In genomic region chr2:197804758-197805597, GRCh38 we compare ENCODE assay signal across 8 cellular contexts. TPM values are rescaled to one million over a fixed set of nuclear protein-coding genes. Genes with fewer than 3 reads are reported as not detected.
DNase-seq lines count a peak whose midpoint lies in the region; ATAC-seq and TF ChIP-seq lines count a peak whose summit lies in the region.
"Had no signal": no experiment of that assay in that cellular context is flagged by ENCODE, and none has a peak within 500 bp of the region (broad histone marks: within the 10 kb centered on the region; RNA-seq: fewer than 3 reads in every experiment).

No MANE protein-coding gene starts in this region.

- peak overlapping the region; percentile 85 to 92 for H3K4me3 ChIP-seq in SK-N-SH (ENCODE audit: low read depth in 2 of 2, low read length in 1 of 2)

- TF ChIP-seq RAD21 in SK-N-SH (IDR thresholded peaks at IDR 0.05; ENCODE audit: low read length), result no peak

- H3K36me3 Mint-ChIP-seq in MCF 10A (ENCODE audit: insufficient read depth, unreplicated experiment) (no peaks in the 10 kb centered on the region), immature natural killer cell (no peaks in the 10 kb centered on the region)

- no peaks in the 10 kb centered on the region for H3K9me2 ChIP-seq in SK-N-SH

- H3K27me3 ChIP-seq in SK-N-SH (ENCODE audit: insufficient read depth), result no peaks in the 10 kb centered on the region

- H3K9me3 Mint-ChIP-seq in MCF 10A (ENCODE audit: unreplicated experiment) (no peaks in the 10 kb centered on the region), immature natural killer cell (peaks cover 0 to 5% (median 0%) of the 10 kb centered on the region in 6 donors)

- TF ChIP-seq CTCF in SK-N-SH (IDR thresholded peaks at IDR 0.05) (no peak; the same call in 1 of the 2 replicates), MCF 10A (IDR thresholded peaks at IDR 0.05; ENCODE audit: unreplicated experiment) (no peak)

- 2% methylated on average over 8 of the region's 90 CpGs for WGBS in SK-N-SH (ENCODE audit: low lambda C conversion rate)

- H3K27ac ChIP-seq in SK-N-SH (ENCODE audit: low read depth in 2 of 2, low read length in 1 of 2), result peak overlapping the region in 1 of 2 experiments; percentile 51; a peak in 2 of 4 replicates

- H2AFZ ChIP-seq in SK-N-SH (ENCODE audit: low read depth), result peak overlapping the region; percentile 75

- CTCF ChIA-PET in SK-N-SH (lab: Yijun Ruan, JAX) (interaction anchor here (0.6 to 1.8 kb wide), 20 partner anchors 8 to 492 kb away, joined by 3 to 24 read pairs (median 3); no protein-coding TSS in a partner anchor), MCF 10A (lab: Yijun Ruan, JAX) (interaction anchor here (0.6 to 2.9 kb wide), 12 partner anchors 10 to 1866 kb away, joined by 3 to 16 read pairs (median 3); no protein-coding TSS in a partner anchor)

- no peaks in the 10 kb centered on the region; the same call in 1 of the 2 replicates for H4K20me1 ChIP-seq in SK-N-SH (ENCODE audit: insufficient read depth)

- peaks cover 58% of the 10 kb centered on the region for H3K79me2 ChIP-seq in SK-N-SH (ENCODE audit: insufficient read depth)

- H3K9me3 ChIP-seq in SK-N-SH, result no peaks in the 10 kb centered on the region

- DNase-seq in SK-N-SH (peak; percentile 72), MCF 10A (ENCODE audit: unreplicated experiment) (no peak), immature natural killer cell (no peak), amniotic stem cell (lab: John Stamatoyannopoulos, UW) (no peak)
- DNase-seq in stimulated activated CD4-positive, alpha-beta T cell treated with anti-CD3 and anti-CD28 coated beads, Interleukin-15, amount 100 ng/mL, for 24 hours, result peak; percentile 60

- peak in 1 of 2 experiments; percentile 16; a peak in 1 of 4 replicates for TF ChIP-seq EP300 in SK-N-SH (IDR thresholded peaks at IDR 0.05; ENCODE audit: borderline replicate concordance in 1 of 2, low read depth in 1 of 2, low read length in 1 of 2)

- peaks cover 18% of the 10 kb centered on the region for H3K27me3 Mint-ChIP-seq in MCF 10A (ENCODE audit: insufficient read depth, unreplicated experiment)
- H3K27me3 Mint-ChIP-seq in immature natural killer cell (ENCODE audit: low read depth in 3 of 3), result peaks cover 18 to 22% (median 22%) of the 10 kb centered on the region in 3 donors

- no peaks in the 10 kb centered on the region for H3F3A ChIP-seq in SK-N-SH (replicated peaks; ENCODE audit: insufficient read depth)

- H3K9ac ChIP-seq in SK-N-SH, result peak overlapping the region; percentile 65

- H3K4me2 ChIP-seq in SK-N-SH, result peak overlapping the region; percentile 79

- peaks cover 0 to 10% of the 10 kb centered on the region in 2 experiments; a peak in 2 of 4 replicates for H3K4me1 ChIP-seq in SK-N-SH (ENCODE audit: control insufficient read depth in 1 of 2, insufficient read depth in 2 of 2, low read depth in 1 of 2, low read length in 1 of 2)

- H3K4me3 Mint-ChIP-seq in MCF 10A (ENCODE audit: unreplicated experiment) (peak overlapping the region; percentile 74), immature natural killer cell (peak overlapping the region; percentile 80 to 87 (median 83))

- intact Hi-C loops in MCF 10A (cut with micrococcal nuclease), result loop anchor here (1.0 kb wide), 1 partner anchor 181 kb away; no protein-coding TSS in a partner anchor

- H3K4me1 Mint-ChIP-seq in MCF 10A (ENCODE audit: insufficient read depth, unreplicated experiment) (peaks cover 6% of the 10 kb centered on the region), immature natural killer cell (peaks cover 20 to 21% of the 10 kb centered on the region in 2 donors)

- no TSS peak for BruUV-seq in MCF 10A (replicated peaks; lab: Mats Ljungman, UMichigan)

- POLR2A ChIA-PET in SK-N-SH (lab: Yijun Ruan, JAX), result no interaction called here
- POLR2A ChIA-PET in MCF 10A (lab: Yijun Ruan, JAX), result interaction anchor here (1.0 kb wide), 1 partner anchor 48 kb away, joined by 3 read pairs; no protein-coding TSS in a partner anchor

- H3K27ac Mint-ChIP-seq in MCF 10A (ENCODE audit: low read depth, unreplicated experiment) (no peak overlapping the region), immature natural killer cell (peak overlapping the region in 2 of 6 donors; percentile 31 to 62)

- H3K36me3 ChIP-seq in SK-N-SH (replicated peaks in 1 of 2; ENCODE audit: control insufficient read depth in 1 of 2, insufficient read depth in 2 of 2, low read length in 1 of 2), result no peaks in the 10 kb centered on the region

- peak; percentile 39 for ATAC-seq in GM18511 (IDR thresholded peaks at IDR 0.05; ENCODE audit: unreplicated experiment)
- peak; percentile 42 for ATAC-seq in HG02840 (IDR thresholded peaks at IDR 0.05; ENCODE audit: low FRiP score, unreplicated experiment)

TF ChIP-seq in SK-N-SH, 30 proteins besides CTCF, POLR2A, EP300 and RAD21:
- TF ChIP-seq MAX (IDR thresholded peaks at IDR 0.05; ENCODE audit: low read depth) (peak; percentile 52; the same call in 1 of the 2 replicates), USF1 (IDR thresholded peaks at IDR 0.05; ENCODE audit: borderline replicate concordance, low read depth) (no peak), SIN3A (IDR thresholded peaks at IDR 0.05; ENCODE audit: borderline replicate concordance, low read depth, low read length) (0 out of 2 replicates have a peak, but pooled peaks have one; percentile 34)

RNA-seq across cellular contexts. Expression of gene PLCL1, which starts 0.6 kb away (rescaled TPM):
- polyA plus RNA-seq in SK-N-SH (2012; rRNA removed) (7.7 and 10.3 TPM in 2 replicates), immature natural killer cell (under 1 TPM in 2 of 3 donors, not detected in 1; 0.51 to 0.53 TPM)
- 12.6 and 15.5 TPM in 2 replicates for polyA plus RNA-seq in SK-N-SH (2012; cell fraction: cytosol; rRNA removed)
- polyA plus RNA-seq in SK-N-SH (2012; cell fraction: nucleus; rRNA removed), result 2.8 and 6.3 TPM in 2 replicates
- total RNA-seq in MCF 10A (2022), result 0.12 and 0.22 TPM in 2 replicates

RNA-seq across cellular contexts. Expression of gene BOLL, which starts 19.9 kb away (rescaled TPM):
- not detected in 2 replicates for polyA plus RNA-seq in SK-N-SH (2012; rRNA removed)
- polyA plus RNA-seq in SK-N-SH (2012; cell fraction: cytosol; rRNA removed), result not detected in 2 replicates
- not detected in 2 replicates for polyA plus RNA-seq in SK-N-SH (2012; cell fraction: nucleus; rRNA removed)
- total RNA-seq in MCF 10A (2022), result not detected in 2 replicates
- under 1 TPM in 1 of 3 donors, not detected in 2; 0.08 TPM for polyA plus RNA-seq in immature natural killer cell
- total RNA-seq: frontal cortex had no signal

Comparison
In these comparisons a context has a peak if more than half of its experiments do, and no peak if none do; other contexts are left out.
1. DNase-seq: peak in SK-N-SH (single experiment) and stimulated activated CD4-positive, alpha-beta T cell treated with anti-CD3 and anti-CD28 coated beads, Interleukin-15, amount 100 ng/mL, for 24 hours (single experiment); none in MCF 10A (single experiment), immature natural killer cell (0 of 3) and amniotic stem cell (single experiment).